ENCODE assay signal across 8 cellular contexts in genomic region chr4:113683143-113683542, GRCh38.
A peak's percentile ranks its signal among the peaks of the same experiment; 100 is the strongest.
DNase-seq lines count a peak whose midpoint lies in the region; ATAC-seq and TF ChIP-seq lines count a peak whose summit lies in the region.

No MANE protein-coding gene starts in this region.

- no peaks in the 10 kb centered on the region for H3K27me3 Mint-ChIP-seq in CD4-positive, CD25-positive, alpha-beta regulatory T cell

- peaks cover 0 to 7% (median 3%) of the 10 kb centered on the region in 7 donors for H3K9me3 Mint-ChIP-seq in CD4-positive, CD25-positive, alpha-beta regulatory T cell

- H3K27me3 ChIP-seq in CD4-positive, CD25-positive, alpha-beta regulatory T cell (ENCODE audit: control insufficient read depth, insufficient read depth, low read length): no peaks in the 10 kb centered on the region
- no peaks in the 10 kb centered on the region for H3K27me3 ChIP-seq in foreskin keratinocyte

- no peak for TF ChIP-seq CTCF in foreskin keratinocyte (conservative IDR thresholded peaks at IDR 0.05)

- peak overlapping the region; percentile 48 for H3K4me3 ChIP-seq in CD4-positive, CD25-positive, alpha-beta regulatory T cell (ENCODE audit: low read depth, low read length)

- H3K4me3 Mint-ChIP-seq in CD4-positive, CD25-positive, alpha-beta regulatory T cell: peak overlapping the region; percentile 5 to 65 (median 57)

- peak; percentile 96 to 98 for ATAC-seq in CD4-positive, CD25-positive, alpha-beta regulatory T cell (ENCODE audit: low read depth in 2 of 2)
- peak; percentile 97 for ATAC-seq in GM19452 (IDR thresholded peaks at IDR 0.05; ENCODE audit: unreplicated experiment)
- peak; percentile 99 for ATAC-seq in HG03469 (IDR thresholded peaks at IDR 0.05; ENCODE audit: unreplicated experiment)
- ATAC-seq in foreskin keratinocyte: peak; percentile 12

- H3K27ac Mint-ChIP-seq in CD4-positive, CD25-positive, alpha-beta regulatory T cell: peak overlapping the region; percentile 75 to 94 (median 76)

- peak overlapping the region; percentile 65 for H3K27ac ChIP-seq in CD4-positive, CD25-positive, alpha-beta regulatory T cell (ENCODE audit: insufficient read depth, low read length, poor library complexity, severe bottlenecking)
- H3K27ac ChIP-seq in foreskin keratinocyte: no peak overlapping the region

- peaks cover 11% of the 10 kb centered on the region for H3K36me3 Mint-ChIP-seq in CD4-positive, CD25-positive, alpha-beta regulatory T cell

- peaks cover 0 to 4% of the 10 kb centered on the region in 2 experiments for H3K9me3 ChIP-seq in CD4-positive, CD25-positive, alpha-beta regulatory T cell (ENCODE audit: control insufficient read depth in 2 of 2, low read length in 2 of 2)

- peaks cover 3% of the 10 kb centered on the region for H3K36me3 ChIP-seq in CD4-positive, CD25-positive, alpha-beta regulatory T cell (ENCODE audit: control insufficient read depth, insufficient read depth, low read length)

- DNase-seq in CD4-positive, CD25-positive, alpha-beta regulatory T cell: peak; percentile 48 to 94 (median 78)
- peak; percentile 56 for DNase-seq in activated CD4-positive, alpha-beta T cell treated with anti-CD3 and anti-CD28 coated beads, Interleukin-2, amount 50 U/mL, for 1 hour
- DNase-seq in foreskin keratinocyte (peak in 1 of 2 donors; percentile 15), iPS-NIHi7 (ENCODE audit: extremely low spot score) (no peak), SIG-M5 treated with dmso at 0.1 percent for 504 hours (lab: John Stamatoyannopoulos, UW; ENCODE audit: unreplicated experiment) (no peak)
- peak; percentile 14 to 85 (median 62) for DNase-seq in stimulated activated naive CD4-positive, alpha-beta T cell (lab: John Stamatoyannopoulos, UW)

- peaks cover 47% of the 10 kb centered on the region for H3K4me1 ChIP-seq in CD4-positive, CD25-positive, alpha-beta regulatory T cell (ENCODE audit: control insufficient read depth, insufficient read depth, low read length, poor library complexity, severe bottlenecking)
- peaks cover 6% of the 10 kb centered on the region for H3K4me1 ChIP-seq in foreskin keratinocyte

- peaks cover 28 to 60% (median 49%) of the 10 kb centered on the region in 4 donors for H3K4me1 Mint-ChIP-seq in CD4-positive, CD25-positive, alpha-beta regulatory T cell

Comparison
In these comparisons a context has a peak if more than half of its experiments do, and no peak if none do; other contexts are left out.
1. ATAC-seq: peak in every context shown above with its lines; median percentile 99 in HG03469; 97 in CD4-positive, CD25-positive, alpha-beta regulatory T cell; 97 in GM19452; 12 in foreskin keratinocyte.
2. DNase-seq: peak in CD4-positive, CD25-positive, alpha-beta regulatory T cell (3 of 3), activated CD4-positive, alpha-beta T cell treated with anti-CD3 and anti-CD28 coated beads, Interleukin-2, amount 50 U/mL, for 1 hour (single experiment) and stimulated activated naive CD4-positive, alpha-beta T cell (6 of 6); none in iPS-NIHi7 (single experiment) and SIG-M5 treated with dmso at 0.1 percent for 504 hours (single experiment).